Comparison of ENCODE assay signal across 1 cellular context in genomic region chr11:119532551-119532950, GRCh38.
TF ChIP-seq lines count a peak whose summit lies in the region.

No MANE protein-coding gene starts in this region.

TF ChIP-seq in K562, 482 proteins besides CTCF, POLR2A, EP300 and RAD21 (continued from another document):
- TF ChIP-seq ZBTB40 (IDR thresholded peaks at IDR 0.05) (no peak), ZBTB40 (CRISPR knock-in tag; IDR thresholded peaks at IDR 0.05) (no peak), ZBTB17 (CRISPR knock-in tag; IDR thresholded peaks at IDR 0.05) (no peak), SOX6 (IDR thresholded peaks at IDR 0.05) (no peak), MCM5 (IDR thresholded peaks at IDR 0.05; ENCODE audit: low read depth) (no peak), LARP7 (IDR thresholded peaks at IDR 0.05) (no peak), RCOR1 (IDR thresholded peaks at IDR 0.05; ENCODE audit: borderline replicate concordance in 1 of 2, low read depth in 2 of 2, low read length in 2 of 2) (no peak)
